In genomic region chr20:53872561-53873248, GRCh38 we compare ENCODE assay signal across 1 cellular context.
TF ChIP-seq lines count a peak whose summit lies in the region.

No MANE protein-coding gene starts in this region.

TF ChIP-seq in SK-N-SH, 30 proteins besides CTCF, POLR2A, EP300 and RAD21 (continued from another document):
- TF ChIP-seq USF1 (IDR thresholded peaks at IDR 0.05; ENCODE audit: borderline replicate concordance, low read depth) (no peak), NRF1 (IDR thresholded peaks at IDR 0.05; ENCODE audit: low read depth, low read length) (no peak), MAX (IDR thresholded peaks at IDR 0.05; ENCODE audit: low read depth) (no peak), FOXJ3 (CRISPR knock-in tag; IDR thresholded peaks at IDR 0.05) (no peak), NFIC (IDR thresholded peaks at IDR 0.05; ENCODE audit: borderline replicate concordance) (no peak), RCOR1 (IDR thresholded peaks at IDR 0.05; ENCODE audit: low read length) (no peak), FOXM1 (IDR thresholded peaks at IDR 0.05; ENCODE audit: low read depth) (no peak), YY1 (IDR thresholded peaks at IDR 0.05; ENCODE audit: low read depth) (no peak), POLR2AphosphoS5 (IDR thresholded peaks at IDR 0.05; ENCODE audit: low read depth, low read length) (no peak), FOSL2 (IDR thresholded peaks at IDR 0.05; ENCODE audit: borderline replicate concordance, low read depth) (no peak)
